Comparison of ENCODE assay signal across 19 cellular contexts in genomic region chr14:99535908-99536778, GRCh38.
"Had no signal": no experiment of that assay in that cellular context is flagged by ENCODE, and none has a peak within 500 bp of the region (broad histone marks: within the 10 kb centered on the region; RNA-seq: fewer than 3 reads in every experiment).

No MANE protein-coding gene starts in this region.

- H3K27ac Mint-ChIP-seq: activated naive CD4-positive, alpha-beta T cell treated with anti-CD3 and anti-CD28 coated beads for 36 hours; activated naive CD8-positive, alpha-beta T cell treated with anti-CD3 and anti-CD28 coated beads, Interleukin-2, amount 50 U/mL, for 24 hours; activated T-helper 2 cell treated with anti-CD3 and anti-CD28 coated beads, Interferon-gamma antibody, Interleukin-2, Interleukin-4, amounts not matched to agents 10 μg/mL and 5 μg/mL and 100 μg/mL, durations not matched to agents 14 hours and 24 hours and 36 hours; natural killer cell treated with Interleukin-12 subunit alpha and Interleukin-12 subunit beta and Interleukin-15 and Interleukin-18, amount 100 ng/mL, for 72 hours had no signal

- H3K4me3 Mint-ChIP-seq: activated naive CD4-positive, alpha-beta T cell treated with anti-CD3 and anti-CD28 coated beads for 36 hours; activated naive CD8-positive, alpha-beta T cell treated with anti-CD3 and anti-CD28 coated beads, Interleukin-2, amount 50 U/mL, for 24 hours; natural killer cell treated with Interleukin-12 subunit alpha and Interleukin-12 subunit beta and Interleukin-15 and Interleukin-18, amount 100 ng/mL, for 72 hours had no signal

- H3K9me3 Mint-ChIP-seq: activated naive CD4-positive, alpha-beta T cell treated with anti-CD3 and anti-CD28 coated beads for 36 hours; activated naive CD8-positive, alpha-beta T cell treated with anti-CD3 and anti-CD28 coated beads, Interleukin-2, amount 50 U/mL, for 24 hours; activated T-helper 2 cell treated with anti-CD3 and anti-CD28 coated beads, Interferon-gamma antibody, Interleukin-2, Interleukin-4, amounts not matched to agents 10 μg/mL and 5 μg/mL and 100 μg/mL, durations not matched to agents 14 hours and 24 hours and 36 hours; natural killer cell treated with Interleukin-12 subunit alpha and Interleukin-12 subunit beta and Interleukin-15 and Interleukin-18, amount 100 ng/mL, for 72 hours had no signal

- H3K27me3 ChIP-seq: dorsolateral prefrontal cortex, right atrium auricular region, suprapubic skin had no signal

- H3K4me3 ChIP-seq: left ventricle myocardium inferior, right atrium auricular region, suprapubic skin had no signal

- H3K27me3 Mint-ChIP-seq: activated naive CD8-positive, alpha-beta T cell treated with anti-CD3 and anti-CD28 coated beads, Interleukin-2, amount 50 U/mL, for 24 hours; natural killer cell treated with Interleukin-12 subunit alpha and Interleukin-12 subunit beta and Interleukin-15 and Interleukin-18, amount 100 ng/mL, for 72 hours had no signal

- H3K36me3 Mint-ChIP-seq: natural killer cell treated with Interleukin-12 subunit alpha and Interleukin-12 subunit beta and Interleukin-15 and Interleukin-18, amount 100 ng/mL, for 72 hours had no signal

- H3K27ac ChIP-seq: right atrium auricular region, suprapubic skin had no signal

- H3K36me3 ChIP-seq: left ventricle myocardium inferior, right atrium auricular region had no signal

- ATAC-seq: activated naive CD8-positive, alpha-beta T cell treated with anti-CD3 and anti-CD28 coated beads, Interleukin-2, amount 50 U/mL, for 24 hours; natural killer cell treated with Interleukin-12 subunit alpha and Interleukin-12 subunit beta and Interleukin-15 and Interleukin-18, amount 100 ng/mL, for 72 hours had no signal

- H3K9me3 ChIP-seq: left ventricle myocardium inferior, right atrium auricular region, suprapubic skin had no signal

- DNase-seq: activated CD4-positive, alpha-beta T cell treated with anti-CD3 and anti-CD28 coated beads, Interleukin-2, amount 50 U/mL, for 1 hour; activated naive CD4-positive, alpha-beta T cell treated with anti-CD3 and anti-CD28 coated beads for 36 hours; activated naive CD8-positive, alpha-beta T cell treated with anti-CD3 and anti-CD28 coated beads, Interleukin-2, amount 50 U/mL, for 24 hours; activated T-cell treated with anti-CD3 and anti-CD28 coated beads for 4 hours; aorta; dorsolateral prefrontal cortex; hippocampal formation; kidney; left ventricle myocardium inferior; posterior cingulate gyrus; small intestine; stimulated activated CD4-positive, alpha-beta T cell treated with anti-CD3 and anti-CD28 coated beads, Interleukin-4, amount 100 ng/mL, for 4 hours; stimulated activated CD8-positive, alpha-beta memory T cell treated with anti-CD3 and anti-CD28 coated beads, Interleukin-4, amount 100 ng/mL, for 48 hours; stimulated activated naive CD4-positive, alpha-beta T cell treated with Interleukin-2 at 50 U/mL for 16 hours; SW 1271 had no signal
